In the genomic region with DNA sequence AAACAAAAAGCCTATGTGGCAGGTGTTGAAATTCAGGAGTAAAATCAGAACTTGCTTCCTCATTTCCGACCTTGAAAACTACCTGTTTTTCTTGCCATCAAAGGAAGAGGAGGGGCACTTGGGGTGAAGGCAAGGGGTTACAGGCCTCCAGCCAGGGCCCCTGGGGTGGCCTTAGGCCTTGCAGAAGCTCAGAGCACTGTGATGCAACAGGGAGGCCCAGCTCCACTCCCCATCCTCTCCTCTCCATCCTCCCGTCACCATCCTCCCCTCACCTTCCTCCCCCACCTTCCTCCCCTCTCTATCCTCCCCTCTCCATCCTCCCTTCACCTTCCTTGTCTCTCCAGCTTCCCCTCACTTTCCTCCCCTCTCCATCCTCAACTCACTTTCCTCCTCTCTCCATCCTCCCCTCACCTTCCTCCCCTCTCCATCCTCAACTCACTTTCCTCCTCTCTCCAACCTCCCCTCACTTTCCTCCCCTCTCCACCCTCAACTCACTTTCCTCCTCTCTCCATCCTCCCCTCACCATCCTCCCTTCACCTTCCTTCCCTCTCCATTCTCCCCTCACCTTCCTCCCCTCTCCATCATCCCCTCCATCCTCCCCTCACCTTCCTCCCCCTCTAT, we compare ENCODE assay signal across 22 cellular contexts.
DNase-seq lines count a peak whose midpoint lies in the region; ATAC-seq and TF ChIP-seq lines count a peak whose summit lies in the region.
"Had no signal": no experiment of that assay in that cellular context is flagged by ENCODE, and none has a peak within 500 bp of the region (broad histone marks: within the 10 kb centered on the region; RNA-seq: fewer than 3 reads in every experiment).

No MANE protein-coding gene starts in this region.

- H3K36me3 Mint-ChIP-seq in activated naive CD4-positive, alpha-beta T cell treated with anti-CD3 and anti-CD28 coated beads for 36 hours (ENCODE audit: low read depth) = no peaks in the 10 kb centered on the region
- H3K36me3 Mint-ChIP-seq: CD4-positive, CD25-positive, alpha-beta regulatory T cell had no signal

- H3K27ac Mint-ChIP-seq in activated naive CD4-positive, alpha-beta T cell treated with anti-CD3 and anti-CD28 coated beads for 36 hours = no peak overlapping the region
- H3K27ac Mint-ChIP-seq: GM23338, nephron progenitor cell had no signal

- peak; percentile 60 for ATAC-seq in body of pancreas
- ATAC-seq in HG03135 (IDR thresholded peaks at IDR 0.05; ENCODE audit: unreplicated experiment) = no peak
- ATAC-seq: activated T-helper 17 cell treated with anti-CD3 and anti-CD28 coated beads, Interleukin-2, amount 50 U/mL, for 72 hours had no signal

- DNase-seq in activated naive CD4-positive, alpha-beta T cell treated with anti-CD3 and anti-CD28 coated beads for 36 hours = peak; percentile 55
- no peak for DNase-seq in activated naive CD4-positive, alpha-beta T cell (lab: John Stamatoyannopoulos, UW)
- peak; percentile 47 for DNase-seq in GM20000 (ENCODE audit: low spot score)
- DNase-seq in body of pancreas = peak in 1 of 4 donors; percentile 43
- DNase-seq in testis = peak; percentile 14
- DNase-seq in DMS79 treated with DMSO at 0.1 percent for 48 hours (lab: John Stamatoyannopoulos, UW) = no peak
- DNase-seq in NCI-H1048 (lab: John Stamatoyannopoulos, UW) = no peak
- DNase-seq: IMR-90; left lung; midbrain; NCI-H1436 treated with DMSO at 0.1 percent for 48 hours; NCI-H510A treated with DMSO at 0.1 percent for 48 hours; nephron progenitor cell; NK-92 treated with Interleukin-12 subunit alpha and Interleukin-12 subunit beta, amount 100 ng/mL, for 24 hours; T-helper 9 cell had no signal

- H3K9me3 Mint-ChIP-seq in activated naive CD4-positive, alpha-beta T cell treated with anti-CD3 and anti-CD28 coated beads for 36 hours = no peaks in the 10 kb centered on the region
- H3K9me3 Mint-ChIP-seq: activated T-helper 17 cell treated with anti-CD3 and anti-CD28 coated beads, Interleukin-2, amount 50 U/mL, for 72 hours; GM23338; nephron progenitor cell had no signal

- H3K27me3 Mint-ChIP-seq in activated naive CD4-positive, alpha-beta T cell treated with anti-CD3 and anti-CD28 coated beads for 36 hours (ENCODE audit: low read depth) = no peaks in the 10 kb centered on the region
- H3K27me3 Mint-ChIP-seq: activated T-helper 17 cell treated with anti-CD3 and anti-CD28 coated beads, Interleukin-2, amount 50 U/mL, for 72 hours; CD4-positive, CD25-positive, alpha-beta regulatory T cell had no signal

- H3K27ac ChIP-seq in body of pancreas = peak overlapping the region in 1 of 4 donors; percentile 79
- no peak overlapping the region for H3K27ac ChIP-seq in testis
- H3K27ac ChIP-seq: epithelial cell of prostate, left lung, SK-N-MC had no signal

- no peak for TF ChIP-seq CTCF in GM20000 (IDR thresholded peaks at IDR 0.05; ENCODE audit: extremely low read depth, missing control alignments)
- TF ChIP-seq CTCF in body of pancreas (IDR thresholded peaks at IDR 0.05) = no peak
- TF ChIP-seq CTCF in testis (IDR thresholded peaks at IDR 0.05) = no peak

- WGBS in body of pancreas, 2 donors = 41 to 63% methylated on average over 2 of the region's 2 CpGs
- WGBS in testis, 2 donors = 58 to 73% methylated on average over 2 of the region's 2 CpGs

- TF ChIP-seq POLR2A in body of pancreas (IDR thresholded peaks at IDR 0.05) (no peak), testis (IDR thresholded peaks at IDR 0.05) (no peak)

- H3K36me3 ChIP-seq in body of pancreas (replicated peaks in 1 of 2; ENCODE audit: insufficient read depth in 1 of 2, low read depth in 2 of 2) (no peaks in the 10 kb centered on the region), testis (ENCODE audit: low read depth, missing control alignments) (no peaks in the 10 kb centered on the region)
- H3K36me3 ChIP-seq: left lung had no signal

- peaks cover 19% of the 10 kb centered on the region for H3K4me1 Mint-ChIP-seq in activated naive CD4-positive, alpha-beta T cell treated with anti-CD3 and anti-CD28 coated beads for 36 hours (ENCODE audit: low read depth)

- intact Hi-C loops in activated naive CD4-positive, alpha-beta T cell treated with anti-CD3 and anti-CD28 coated beads for 36 hours (cut with micrococcal nuclease) = loop anchor here (10.0 kb wide), 1 partner anchor 269 kb away; no protein-coding TSS in a partner anchor
- intact Hi-C loops in body of pancreas (cut with DNase I) (no loop called here), testis (cut with DNase I; ENCODE audit: low total_unique reads) (no loop called here)

- H3K9me3 ChIP-seq in body of pancreas (no peaks in the 10 kb centered on the region), testis (no peaks in the 10 kb centered on the region)
- H3K9me3 ChIP-seq: heart right ventricle, left lung had no signal

- H3K4me3 Mint-ChIP-seq in activated naive CD4-positive, alpha-beta T cell treated with anti-CD3 and anti-CD28 coated beads for 36 hours = no peak overlapping the region
- H3K4me3 Mint-ChIP-seq: activated T-helper 17 cell treated with anti-CD3 and anti-CD28 coated beads, Interleukin-2, amount 50 U/mL, for 72 hours; CD4-positive, CD25-positive, alpha-beta regulatory T cell; GM23338; nephron progenitor cell had no signal

- H3K27me3 ChIP-seq in body of pancreas (no peaks in the 10 kb centered on the region), testis (no peaks in the 10 kb centered on the region)

- CTCF ChIA-PET in activated naive CD4-positive, alpha-beta T cell treated with anti-CD3 and anti-CD28 coated beads for 36 hours (lab: Charles Lee) = interaction anchor here (0.6 kb wide), 1 partner anchor 9 kb away, joined by 3 read pairs; no protein-coding TSS in a partner anchor

- H3K4me1 ChIP-seq in body of pancreas (peaks cover 22% of the 10 kb centered on the region), testis (peaks cover 32% of the 10 kb centered on the region)
- H3K4me1 ChIP-seq: left lung had no signal

- H3K4me3 ChIP-seq in body of pancreas (no peak overlapping the region), testis (no peak overlapping the region)
- H3K4me3 ChIP-seq: GM23338, heart right ventricle, left lung, SK-N-MC had no signal

Comparison
In these comparisons a context has a peak if more than half of its experiments do, and no peak if none do; other contexts are left out.
1. DNase-seq: peak in activated naive CD4-positive, alpha-beta T cell treated with anti-CD3 and anti-CD28 coated beads for 36 hours (single experiment), GM20000 (single experiment) and testis (single experiment); none in activated naive CD4-positive, alpha-beta T cell (0 of 4), DMS79 treated with DMSO at 0.1 percent for 48 hours (single experiment) and NCI-H1048 (single experiment).